In the genomic region with DNA sequence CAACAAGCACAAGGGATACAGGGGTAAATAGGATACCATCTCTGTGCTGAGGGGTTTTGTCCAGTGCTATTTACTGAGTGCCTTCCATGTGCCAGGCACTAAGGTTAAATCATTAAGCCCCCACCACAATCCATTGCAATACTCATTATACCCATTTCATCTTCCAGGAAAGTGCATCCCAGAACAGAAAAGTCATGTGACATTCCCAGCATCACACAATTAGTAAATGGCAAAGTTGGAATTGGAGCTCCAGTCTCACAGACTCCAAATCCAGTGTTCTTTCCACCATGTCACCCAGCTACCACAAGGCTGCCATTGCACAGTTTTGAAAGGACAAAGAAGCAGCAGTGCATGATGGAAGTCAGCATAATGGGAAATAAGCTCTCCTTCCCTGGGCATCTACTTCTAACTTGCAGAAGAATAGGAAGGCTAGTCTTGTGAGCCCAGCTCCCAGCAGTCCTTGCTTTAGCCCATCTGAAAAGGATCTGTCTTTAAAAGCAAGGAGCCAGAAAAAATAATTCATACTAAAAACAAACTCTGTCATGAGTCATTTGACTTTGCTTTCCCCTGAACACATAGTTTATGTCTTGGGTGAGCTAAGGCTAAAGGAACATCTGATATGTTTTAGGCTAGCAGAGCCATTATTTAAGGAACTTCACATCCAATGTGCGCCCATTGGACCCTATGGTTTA, we compare ENCODE assay signal across 14 cellular contexts.
DNase-seq lines count a peak whose midpoint lies in the region; ATAC-seq, FAIRE-seq and TF ChIP-seq lines count a peak whose summit lies in the region.
"Had no signal": no experiment of that assay in that cellular context is flagged by ENCODE, and none has a peak within 500 bp of the region (broad histone marks: within the 10 kb centered on the region; RNA-seq: fewer than 3 reads in every experiment).

No MANE protein-coding gene starts in this region.

- H3K36me3 Mint-ChIP-seq in nephron (ENCODE audit: low read depth): no peaks in the 10 kb centered on the region

- in situ Hi-C loops in HepG2 (cut with HindIII; ENCODE audit: extremely low pct_ligation_motif_present, low pct_unique_long_range_greater_than_20kb): no loop called here

- H3K4me1 ChIP-seq in HepG2 (ENCODE audit: insufficient read depth, low read length): peaks cover 16% of the 10 kb centered on the region
- peaks cover 0 to 6% (median 2%) of the 10 kb centered on the region in 4 donors for H3K4me1 ChIP-seq in right lobe of liver
- H3K4me1 ChIP-seq in esophagus squamous epithelium: peaks cover 23 to 76% (median 40%) of the 10 kb centered on the region in 3 donors

- H4K20me1 ChIP-seq in HepG2 (ENCODE audit: insufficient read depth, low read length): no peaks in the 10 kb centered on the region

- no peak overlapping the region for H2AFZ ChIP-seq in HepG2 (ENCODE audit: low read length)

- ATAC-seq in HepG2: no peak
- ATAC-seq in right lobe of liver: no peak
- ATAC-seq in HG03571 (IDR thresholded peaks at IDR 0.05; ENCODE audit: unreplicated experiment): no peak
- no peak for ATAC-seq in HG02885 (IDR thresholded peaks at IDR 0.05; ENCODE audit: poor library complexity, unreplicated experiment)
- no peak for ATAC-seq in HG03108 (IDR thresholded peaks at IDR 0.05; ENCODE audit: unreplicated experiment)

- H3K4me3 ChIP-seq in HepG2 (replicated peaks in 1 of 3; ENCODE audit: insufficient read depth in 1 of 3, low read depth in 2 of 3, low read length in 3 of 3): no peak overlapping the region
- H3K4me3 ChIP-seq in right lobe of liver: no peak overlapping the region
- no peak overlapping the region for H3K4me3 ChIP-seq in esophagus squamous epithelium
- H3K4me3 ChIP-seq: dorsolateral prefrontal cortex, SK-N-MC had no signal

- BruUV-seq in HepG2 (replicated peaks; lab: Mats Ljungman, UMichigan): no TSS peak

- no peak for TF ChIP-seq RAD21 in HepG2 (CRISPR knock-in tag; IDR thresholded peaks at IDR 0.05)

- H3K4me2 ChIP-seq in HepG2 (ENCODE audit: low read depth, low read length): no peak overlapping the region

- no peaks in the 10 kb centered on the region for H3K79me2 ChIP-seq in HepG2 (ENCODE audit: insufficient read depth, low read length)

- no peak overlapping the region for H3K9ac ChIP-seq in HepG2 (ENCODE audit: insufficient read depth, low read depth, low read length)

- TF ChIP-seq POLR2A in HepG2 (IDR thresholded peaks at IDR 0.05; ENCODE audit: insufficient read depth in 1 of 2, low read depth in 2 of 2, low read length in 2 of 2): no peak
- TF ChIP-seq POLR2A in right lobe of liver (IDR thresholded peaks at IDR 0.05): no peak
- TF ChIP-seq POLR2A in esophagus squamous epithelium (IDR thresholded peaks at IDR 0.05): no peak

- H3K27ac ChIP-seq in HepG2 (ENCODE audit: extremely low read length, insufficient read depth, low read length) (no peak overlapping the region), right lobe of liver (no peak overlapping the region), esophagus squamous epithelium (peak overlapping the region in 3 of 4 donors; percentile 46 to 67 (median 64))
- H3K27ac ChIP-seq: SK-N-MC had no signal

- no peaks in the 10 kb centered on the region for H3K9me3 Mint-ChIP-seq in nephron

- 100% methylated on average over 1 of the region's 1 CpG for WGBS in HepG2 (ENCODE audit: low lambda C conversion rate)
- 91% methylated on average over 1 of the region's 1 CpG for WGBS in right lobe of liver (ENCODE audit: insufficient coverage, low coverage, low lambda C conversion rate, missing lambda C conversion rate)
- WGBS in esophagus squamous epithelium, 2 donors: 50 to 86% methylated on average over 1 of the region's 1 CpG

- no peak overlapping the region for H3K4me3 Mint-ChIP-seq in nephron

- POLR2A ChIA-PET in HepG2 (lab: Yijun Ruan, JAX): no interaction called here

- H3K36me3 ChIP-seq in HepG2 (replicated peaks in 1 of 2; ENCODE audit: control insufficient read depth in 1 of 2, insufficient read depth in 2 of 2, low read length in 2 of 2) (no peaks in the 10 kb centered on the region), right lobe of liver (no peaks in the 10 kb centered on the region), esophagus squamous epithelium (no peaks in the 10 kb centered on the region)

- intact Hi-C loops in HepG2 (cut with micrococcal nuclease; ENCODE audit: unreplicated experiment) (no loop called here), right lobe of liver (cut with DNase I) (no loop called here), esophagus squamous epithelium (cut with DNase I) (loop anchor here (10.0 kb wide), 1 partner anchor 919 kb away; a partner anchor contains a TSS)

- FAIRE-seq in HepG2 (lab: Jason Lieb, UNC): no peak
- FAIRE-seq: GM18507 had no signal

- TF ChIP-seq CTCF in HepG2 (CRISPR knock-in tag; IDR thresholded peaks at IDR 0.05) (no peak), right lobe of liver (IDR thresholded peaks at IDR 0.05) (no peak), esophagus squamous epithelium (IDR thresholded peaks at IDR 0.05) (no peak), nephron (IDR thresholded peaks at IDR 0.05; ENCODE audit: unreplicated experiment in 3 of 3) (no peak)

- H3K27me3 ChIP-seq in HepG2 (ENCODE audit: control insufficient read depth in 1 of 2, insufficient read depth in 2 of 2, low read length in 2 of 2) (no peaks in the 10 kb centered on the region), right lobe of liver (no peaks in the 10 kb centered on the region), esophagus squamous epithelium (no peaks in the 10 kb centered on the region)
- H3K27me3 ChIP-seq: dorsolateral prefrontal cortex had no signal

- no peak for DNase-seq in HepG2 (ENCODE audit: low spot score)
- no peak for DNase-seq in right lobe of liver
- DNase-seq in esophagus squamous epithelium (lab: John Stamatoyannopoulos, UW): no peak
- DNase-seq in amygdala (lab: John Stamatoyannopoulos, UW): no peak
- DNase-seq: DMS79, dorsolateral prefrontal cortex, NCI-H1092 treated with DMSO at 0.1 percent for 48 hours, NCI-H748 treated with DMSO at 0.1 percent for 48 hours had no signal

- no peak for TF ChIP-seq EP300 in HepG2 (IDR thresholded peaks at IDR 0.05; ENCODE audit: low read depth in 2 of 2, low read length in 2 of 2)
- no peak for TF ChIP-seq EP300 in HepG2 (CRISPR knock-in tag; IDR thresholded peaks at IDR 0.05; ENCODE audit: borderline replicate concordance)

- H3K4me1 Mint-ChIP-seq in nephron: peaks cover 71% of the 10 kb centered on the region

- CTCF ChIA-PET in HepG2 (lab: Yijun Ruan, JAX; ENCODE audit: low intra/inter-chr PET ratio, low total read pairs): no interaction called here

- H3K27me3 Mint-ChIP-seq in nephron (ENCODE audit: low read depth): no peaks in the 10 kb centered on the region

- peak overlapping the region; percentile 78 to 87 (median 84) for H3K27ac Mint-ChIP-seq in nephron

- H3K9me3 ChIP-seq in HepG2 (ENCODE audit: low read length) (no peaks in the 10 kb centered on the region), right lobe of liver (no peaks in the 10 kb centered on the region), esophagus squamous epithelium (no peaks in the 10 kb centered on the region)

TF ChIP-seq in HepG2, 621 proteins besides CTCF, POLR2A, EP300 and RAD21:
- TF ChIP-seq ZNF570 (CRISPR knock-in tag; IDR thresholded peaks at IDR 0.05; ENCODE audit: borderline replicate concordance) (no peak), ZNF263 (CRISPR knock-in tag; IDR thresholded peaks at IDR 0.05) (no peak), ZNF629 (CRISPR knock-in tag; conservative IDR thresholded peaks at IDR 0.05) (peak; percentile 39)

Comparison
In these comparisons a context has a peak if more than half of its experiments do, and no peak if none do; other contexts are left out.
1. H3K27ac ChIP-seq: peak in esophagus squamous epithelium (3 of 4); none in HepG2 (single experiment) and right lobe of liver (0 of 3).